Comparison of ENCODE assay signal across 15 cellular contexts in the genomic region with DNA sequence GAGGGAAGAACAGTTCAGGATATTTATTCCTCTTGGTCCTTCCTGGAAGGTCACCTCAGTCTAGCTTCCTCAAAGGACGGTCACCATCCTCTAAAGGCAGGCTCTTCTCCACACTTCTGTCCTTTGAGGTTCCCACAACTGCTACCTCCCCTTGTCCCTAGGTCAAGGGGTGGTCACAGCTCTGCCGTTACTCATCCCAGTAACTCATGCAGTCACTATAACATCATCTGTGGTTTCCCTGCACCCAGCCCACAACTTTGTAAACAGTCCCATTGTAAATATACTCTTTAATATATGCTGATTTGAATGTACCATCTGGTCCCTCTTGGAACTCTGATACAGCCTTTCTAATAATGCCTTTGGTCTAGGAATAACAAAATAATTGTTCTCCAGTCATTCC.
DNase-seq lines count a peak whose midpoint lies in the region; ATAC-seq and TF ChIP-seq lines count a peak whose summit lies in the region.
"Had no signal": no experiment of that assay in that cellular context is flagged by ENCODE, and none has a peak within 500 bp of the region (broad histone marks: within the 10 kb centered on the region; RNA-seq: fewer than 3 reads in every experiment).

No MANE protein-coding gene starts in this region.

- H3K18ac ChIP-seq in mesendoderm (ENCODE audit: low read length): no peak overlapping the region

- H3K27me3 ChIP-seq in body of pancreas (no peaks in the 10 kb centered on the region), mesendoderm (ENCODE audit: insufficient read depth, low read length, poor library complexity) (no peaks in the 10 kb centered on the region)
- H3K27me3 ChIP-seq: sigmoid colon had no signal

- H3K36me3 ChIP-seq in body of pancreas (replicated peaks in 1 of 2; ENCODE audit: insufficient read depth in 1 of 2, low read depth in 2 of 2) (no peaks in the 10 kb centered on the region), mesendoderm (ENCODE audit: control insufficient read depth, insufficient read depth, low read length) (no peaks in the 10 kb centered on the region)
- H3K36me3 ChIP-seq: sigmoid colon had no signal

- H3K79me1 ChIP-seq in mesendoderm (ENCODE audit: low read length): no peaks in the 10 kb centered on the region

- no peak overlapping the region for H2BK120ac ChIP-seq in mesendoderm (ENCODE audit: low read depth, low read length)

- TF ChIP-seq CTCF in body of pancreas (IDR thresholded peaks at IDR 0.05): no peak

- H3K27me3 Mint-ChIP-seq in activated CD8-positive, alpha-beta memory T cell treated with anti-CD3 and anti-CD28 coated beads, Interleukin-2, amount 10 ng/mL, durations not matched to agents 7 days and 5 days: no peaks in the 10 kb centered on the region
- H3K27me3 Mint-ChIP-seq in activated naive CD8-positive, alpha-beta T cell treated with anti-CD3 and anti-CD28 coated beads for 36 hours: no peaks in the 10 kb centered on the region

- H3K4me2 ChIP-seq in mesendoderm (ENCODE audit: low read length): no peak overlapping the region

- H3K4me3 Mint-ChIP-seq in activated CD8-positive, alpha-beta memory T cell treated with anti-CD3 and anti-CD28 coated beads, Interleukin-2, amount 10 ng/mL, durations not matched to agents 7 days and 5 days: no peak overlapping the region
- no peak overlapping the region for H3K4me3 Mint-ChIP-seq in activated naive CD8-positive, alpha-beta T cell treated with anti-CD3 and anti-CD28 coated beads for 36 hours
- H3K4me3 Mint-ChIP-seq in stimulated activated effector memory CD8-positive, alpha-beta T cell treated with anti-CD3 and anti-CD28 coated beads, Interleukin-12 subunit alpha, Interleukin-12 subunit beta, amount 100 ng/mL, for 72 hours: no peak overlapping the region
- H3K4me3 Mint-ChIP-seq: immature natural killer cell had no signal

- ATAC-seq in activated CD8-positive, alpha-beta memory T cell treated with anti-CD3 and anti-CD28 coated beads, Interleukin-2, amount 10 ng/mL, durations not matched to agents 7 days and 5 days: peak; percentile 49
- ATAC-seq in GM19351 (IDR thresholded peaks at IDR 0.05; ENCODE audit: unreplicated experiment) (peak; percentile 81), body of pancreas (no peak), HG03521 (IDR thresholded peaks at IDR 0.05; ENCODE audit: unreplicated experiment) (no peak)
- ATAC-seq in stimulated activated effector memory CD8-positive, alpha-beta T cell treated with anti-CD3 and anti-CD28 coated beads, Interleukin-12 subunit alpha, Interleukin-12 subunit beta, amount 100 ng/mL, for 72 hours: peak; percentile 94

- no peak overlapping the region for H3K4ac ChIP-seq in mesendoderm (ENCODE audit: low read depth, low read length)

- CTCF ChIA-PET in activated CD8-positive, alpha-beta memory T cell treated with anti-CD3 and anti-CD28 coated beads, Interleukin-2, amount 10 ng/mL, durations not matched to agents 7 days and 5 days (lab: Charles Lee): no interaction called here

- no peak overlapping the region for H2BK15ac ChIP-seq in mesendoderm (replicated peaks; ENCODE audit: low read depth)

- no peak for TF ChIP-seq POLR2A in body of pancreas (IDR thresholded peaks at IDR 0.05)

- peaks cover 3% of the 10 kb centered on the region for H3K9me3 Mint-ChIP-seq in activated CD8-positive, alpha-beta memory T cell treated with anti-CD3 and anti-CD28 coated beads, Interleukin-2, amount 10 ng/mL, durations not matched to agents 7 days and 5 days (ENCODE audit: low read depth)
- H3K9me3 Mint-ChIP-seq in activated naive CD8-positive, alpha-beta T cell treated with anti-CD3 and anti-CD28 coated beads for 36 hours: peaks cover 2% of the 10 kb centered on the region
- H3K9me3 Mint-ChIP-seq in stimulated activated effector memory CD8-positive, alpha-beta T cell treated with anti-CD3 and anti-CD28 coated beads, Interleukin-12 subunit alpha, Interleukin-12 subunit beta, amount 100 ng/mL, for 72 hours: no peaks in the 10 kb centered on the region

- DNase-seq in activated CD8-positive, alpha-beta memory T cell treated with anti-CD3 and anti-CD28 coated beads, Interleukin-2, amount 10 ng/mL, durations not matched to agents 7 days and 5 days: peak; percentile 56
- no peak for DNase-seq in activated CD8-positive, alpha-beta memory T cell treated with anti-CD3 and anti-CD28 coated beads, Interleukin-2, amount 50 U/mL, for 48 hours
- peak; percentile 1 for DNase-seq in activated naive CD8-positive, alpha-beta T cell treated with anti-CD3 and anti-CD28 coated beads for 36 hours
- no peak for DNase-seq in stimulated activated effector memory CD8-positive, alpha-beta T cell treated with anti-CD3 and anti-CD28 coated beads, Interleukin-12 subunit alpha, Interleukin-12 subunit beta, amount 100 ng/mL, for 72 hours (ENCODE audit: low spot score in 2 of 2)
- DNase-seq in body of pancreas (no peak), mesendoderm (no peak)
- DNase-seq: central memory CD4-positive, alpha-beta T cell; immature natural killer cell; NCI-H2081; nucleus accumbens; sigmoid colon; substantia nigra had no signal

- no peak overlapping the region for H3K23ac ChIP-seq in mesendoderm (ENCODE audit: low read length)

- H3K4me1 Mint-ChIP-seq in activated CD8-positive, alpha-beta memory T cell treated with anti-CD3 and anti-CD28 coated beads, Interleukin-2, amount 10 ng/mL, durations not matched to agents 7 days and 5 days: peaks cover 17% of the 10 kb centered on the region
- H3K4me1 Mint-ChIP-seq in activated naive CD8-positive, alpha-beta T cell treated with anti-CD3 and anti-CD28 coated beads for 36 hours: peaks cover 26% of the 10 kb centered on the region
- H3K4me1 Mint-ChIP-seq in stimulated activated effector memory CD8-positive, alpha-beta T cell treated with anti-CD3 and anti-CD28 coated beads, Interleukin-12 subunit alpha, Interleukin-12 subunit beta, amount 100 ng/mL, for 72 hours: peaks cover 11% of the 10 kb centered on the region
- H3K4me1 Mint-ChIP-seq: immature natural killer cell had no signal

- H4K5ac ChIP-seq in mesendoderm (ENCODE audit: low read length): no peak overlapping the region

- H3K36me3 Mint-ChIP-seq in activated CD8-positive, alpha-beta memory T cell treated with anti-CD3 and anti-CD28 coated beads, Interleukin-2, amount 10 ng/mL, durations not matched to agents 7 days and 5 days: peaks cover 4% of the 10 kb centered on the region
- peaks cover 12% of the 10 kb centered on the region for H3K36me3 Mint-ChIP-seq in activated naive CD8-positive, alpha-beta T cell treated with anti-CD3 and anti-CD28 coated beads for 36 hours
- H3K36me3 Mint-ChIP-seq in stimulated activated effector memory CD8-positive, alpha-beta T cell treated with anti-CD3 and anti-CD28 coated beads, Interleukin-12 subunit alpha, Interleukin-12 subunit beta, amount 100 ng/mL, for 72 hours: no peaks in the 10 kb centered on the region
- H3K36me3 Mint-ChIP-seq: immature natural killer cell had no signal

- no peak overlapping the region for H3K9ac ChIP-seq in mesendoderm (ENCODE audit: low read length)

- no peak overlapping the region for H3K56ac ChIP-seq in mesendoderm (ENCODE audit: low read length)

- no peaks in the 10 kb centered on the region for H3K79me2 ChIP-seq in mesendoderm (ENCODE audit: control insufficient read depth, insufficient read depth, low read length)

- H3K27ac ChIP-seq in body of pancreas: no peak overlapping the region
- no peak overlapping the region for H3K27ac ChIP-seq in mesendoderm (ENCODE audit: low read depth, low read length)
- H3K27ac ChIP-seq: RWPE1, sigmoid colon had no signal

- no peaks in the 10 kb centered on the region for H3K9me3 ChIP-seq in body of pancreas
- H3K9me3 ChIP-seq: sigmoid colon had no signal

- no peak overlapping the region for H2BK5ac ChIP-seq in mesendoderm (ENCODE audit: low read length)

- H3K4me1 ChIP-seq in body of pancreas (no peaks in the 10 kb centered on the region), mesendoderm (ENCODE audit: control insufficient read depth, low read depth, low read length) (no peaks in the 10 kb centered on the region)
- H3K4me1 ChIP-seq: sigmoid colon had no signal

- WGBS in body of pancreas, 2 donors: 72 to 84% methylated on average over 2 of the region's 2 CpGs
- WGBS in mesendoderm (ENCODE audit: extremely low coverage, insufficient coverage, low lambda C conversion rate): no CpG with 5 or more reads among the region's 2 CpGs

- no peak overlapping the region for H4K8ac ChIP-seq in mesendoderm (ENCODE audit: low read depth, low read length)

- intact Hi-C loops in body of pancreas (cut with DNase I): no loop called here

- H2AK5ac ChIP-seq in mesendoderm (ENCODE audit: low read length): no peak overlapping the region

- peak overlapping the region; percentile 12 for H3K27ac Mint-ChIP-seq in activated CD8-positive, alpha-beta memory T cell treated with anti-CD3 and anti-CD28 coated beads, Interleukin-2, amount 10 ng/mL, durations not matched to agents 7 days and 5 days
- H3K27ac Mint-ChIP-seq in activated naive CD8-positive, alpha-beta T cell treated with anti-CD3 and anti-CD28 coated beads for 36 hours: no peak overlapping the region
- no peak overlapping the region for H3K27ac Mint-ChIP-seq in stimulated activated effector memory CD8-positive, alpha-beta T cell treated with anti-CD3 and anti-CD28 coated beads, Interleukin-12 subunit alpha, Interleukin-12 subunit beta, amount 100 ng/mL, for 72 hours

- H3K4me3 ChIP-seq in body of pancreas (no peak overlapping the region), mesendoderm (ENCODE audit: low read length) (no peak overlapping the region)
- H3K4me3 ChIP-seq: sigmoid colon had no signal

Comparison
In these comparisons a context has a peak if more than half of its experiments do, and no peak if none do; other contexts are left out.
1. DNase-seq: peak in activated CD8-positive, alpha-beta memory T cell treated with anti-CD3 and anti-CD28 coated beads, Interleukin-2, amount 10 ng/mL, durations not matched to agents 7 days and 5 days (single experiment) and activated naive CD8-positive, alpha-beta T cell treated with anti-CD3 and anti-CD28 coated beads for 36 hours (single experiment); none in activated CD8-positive, alpha-beta memory T cell treated with anti-CD3 and anti-CD28 coated beads, Interleukin-2, amount 50 U/mL, for 48 hours (single experiment), stimulated activated effector memory CD8-positive, alpha-beta T cell treated with anti-CD3 and anti-CD28 coated beads, Interleukin-12 subunit alpha, Interleukin-12 subunit beta, amount 100 ng/mL, for 72 hours (0 of 2), body of pancreas (0 of 4) and mesendoderm (single experiment).
2. ATAC-seq: peak in activated CD8-positive, alpha-beta memory T cell treated with anti-CD3 and anti-CD28 coated beads, Interleukin-2, amount 10 ng/mL, durations not matched to agents 7 days and 5 days (single experiment), GM19351 (single experiment) and stimulated activated effector memory CD8-positive, alpha-beta T cell treated with anti-CD3 and anti-CD28 coated beads, Interleukin-12 subunit alpha, Interleukin-12 subunit beta, amount 100 ng/mL, for 72 hours (single experiment); none in body of pancreas (single experiment) and HG03521 (single experiment).